29 cellular contexts compared by ENCODE assay signal in genomic region chr11:108111126-108111525, GRCh38. TPM values are rescaled to one million over a fixed set of nuclear protein-coding genes. Genes with fewer than 3 reads are reported as not detected.
DNase-seq lines count a peak whose midpoint lies in the region; ATAC-seq and TF ChIP-seq lines count a peak whose summit lies in the region.
"Had no signal": no experiment of that assay in that cellular context is flagged by ENCODE, and none has a peak within 500 bp of the region (broad histone marks: within the 10 kb centered on the region; RNA-seq: fewer than 3 reads in every experiment).

No MANE protein-coding gene starts in this region.

- no peaks in the 10 kb centered on the region for H3K9me3 ChIP-seq in T-helper 17 cell (ENCODE audit: control insufficient read depth, low read length, poor library complexity, severe bottlenecking)
- no peaks in the 10 kb centered on the region for H3K9me3 ChIP-seq in naive thymus-derived CD4-positive, alpha-beta T cell (ENCODE audit: control insufficient read depth in 2 of 3, low read length in 3 of 3)
- H3K9me3 ChIP-seq: BLaER1 treated with 17β-estradiol and CSF1 and Interleukin-3, amounts not matched to agents 10 nM and 100 nM; breast epithelium; ovary; right atrium auricular region; stomach; tibial artery had no signal

- no peak overlapping the region for H3K4me3 ChIP-seq in naive thymus-derived CD4-positive, alpha-beta T cell (ENCODE audit: low read length)
- H3K4me3 ChIP-seq: BLaER1 treated with 17β-estradiol and CSF1 and Interleukin-3, amounts not matched to agents 10 nM and 100 nM; breast epithelium; coronary artery; ovary; right atrium auricular region; stomach; tibial artery had no signal

- intact Hi-C loops in activated naive CD4-positive, alpha-beta T cell treated with anti-CD3 and anti-CD28 coated beads for 36 hours (cut with micrococcal nuclease): no loop called here
- intact Hi-C loops in naive thymus-derived CD4-positive, alpha-beta T cell (cut with micrococcal nuclease): no loop called here

- H3K4me1 ChIP-seq in naive thymus-derived CD4-positive, alpha-beta T cell (ENCODE audit: control insufficient read depth in 2 of 2, insufficient read depth in 2 of 2, low read length in 2 of 2): no peaks in the 10 kb centered on the region
- H3K4me1 ChIP-seq: breast epithelium had no signal

- POLR2A ChIA-PET in naive thymus-derived CD4-positive, alpha-beta T cell (lab: Charles Lee): no interaction called here

- no peak overlapping the region for H3K27ac ChIP-seq in naive thymus-derived CD4-positive, alpha-beta T cell (ENCODE audit: low read depth, low read length)
- H3K27ac ChIP-seq: BLaER1 treated with 17β-estradiol and CSF1 and Interleukin-3, amounts not matched to agents 10 nM and 100 nM; breast epithelium; coronary artery; ovary; right atrium auricular region; stomach; tibial artery had no signal

- H3K36me3 Mint-ChIP-seq in activated naive CD4-positive, alpha-beta T cell treated with anti-CD3 and anti-CD28 coated beads for 36 hours (ENCODE audit: low read depth): no peaks in the 10 kb centered on the region
- no peaks in the 10 kb centered on the region for H3K36me3 Mint-ChIP-seq in T-helper 17 cell (ENCODE audit: low read depth)
- H3K36me3 Mint-ChIP-seq in naive thymus-derived CD4-positive, alpha-beta T cell: peaks cover 0 to 6% (median 0%) of the 10 kb centered on the region in 5 donors

- CTCF ChIA-PET in activated naive CD4-positive, alpha-beta T cell treated with anti-CD3 and anti-CD28 coated beads for 36 hours (lab: Charles Lee): interaction anchor here (1.3 kb wide), 1 partner anchor 9 kb away, joined by 4 read pairs; no protein-coding TSS in a partner anchor
- CTCF ChIA-PET in naive thymus-derived CD4-positive, alpha-beta T cell (lab: Charles Lee): interaction anchor here (1.0 kb wide), 1 partner anchor 28 kb away, joined by 3 read pairs; no protein-coding TSS in a partner anchor

- peak; percentile 13 for TF ChIP-seq CTCF in GM12873 (IDR thresholded peaks at IDR 0.05; ENCODE audit: insufficient read depth, low read depth, low read length, missing control alignments)

- no peak overlapping the region for H3K4me3 Mint-ChIP-seq in activated naive CD4-positive, alpha-beta T cell treated with anti-CD3 and anti-CD28 coated beads for 36 hours
- no peak overlapping the region for H3K4me3 Mint-ChIP-seq in T-helper 17 cell
- no peak overlapping the region for H3K4me3 Mint-ChIP-seq in naive thymus-derived CD4-positive, alpha-beta T cell
- H3K4me3 Mint-ChIP-seq: effector memory CD8-positive, alpha-beta T cell; HFFc6; nephron had no signal

- H3K9me3 Mint-ChIP-seq in activated naive CD4-positive, alpha-beta T cell treated with anti-CD3 and anti-CD28 coated beads for 36 hours: no peaks in the 10 kb centered on the region
- H3K9me3 Mint-ChIP-seq in naive thymus-derived CD4-positive, alpha-beta T cell: no peaks in the 10 kb centered on the region
- H3K9me3 Mint-ChIP-seq: effector memory CD8-positive, alpha-beta T cell; HFFc6; nephron had no signal

- H3K27ac Mint-ChIP-seq in activated naive CD4-positive, alpha-beta T cell treated with anti-CD3 and anti-CD28 coated beads for 36 hours: no peak overlapping the region
- peak overlapping the region; percentile 72 for H3K27ac Mint-ChIP-seq in T-helper 17 cell
- H3K27ac Mint-ChIP-seq in naive thymus-derived CD4-positive, alpha-beta T cell: peak overlapping the region in 7 of 9 donors; percentile 3 to 80 (median 37)
- H3K27ac Mint-ChIP-seq: HFFc6, nephron had no signal

- H3K36me3 ChIP-seq in naive thymus-derived CD4-positive, alpha-beta T cell (ENCODE audit: control insufficient read depth in 2 of 3, insufficient read depth in 3 of 3, low read length in 3 of 3): peaks cover 0 to under 1% (median 0%) of the 10 kb centered on the region in 3 experiments
- H3K36me3 ChIP-seq: breast epithelium, ovary, right atrium auricular region had no signal

- ATAC-seq in T-helper 17 cell: no peak
- no peak for ATAC-seq in naive thymus-derived CD4-positive, alpha-beta T cell
- ATAC-seq: effector memory CD8-positive, alpha-beta T cell; esophagus mucosa; left lobe of liver had no signal

- peak; percentile 7 for DNase-seq in activated naive CD4-positive, alpha-beta T cell treated with anti-CD3 and anti-CD28 coated beads for 36 hours
- DNase-seq in activated naive CD4-positive, alpha-beta T cell (lab: John Stamatoyannopoulos, UW): no peak
- DNase-seq in T-helper 17 cell: no peak
- DNase-seq in naive thymus-derived CD4-positive, alpha-beta T cell: no peak
- no peak for DNase-seq in stimulated activated naive CD4-positive, alpha-beta T cell treated with Interleukin-2 at 50 U/mL for 16 hours (lab: John Stamatoyannopoulos, UW)
- no peak for DNase-seq in NCI-H446 (lab: John Stamatoyannopoulos, UW)
- no peak for DNase-seq in SIG-M5 treated with dmso at 0.1 percent for 504 hours (lab: John Stamatoyannopoulos, UW; ENCODE audit: unreplicated experiment)
- DNase-seq: ACHN; activated CD8-positive, alpha-beta memory T cell treated with anti-CD3 and anti-CD28 coated beads, Interleukin-2, amount 50 U/mL, for 4 hours; activated gamma-delta T cell treated with Interleukin-2 at 50 U/mL for 16 hours; amniotic stem cell; effector memory CD8-positive, alpha-beta T cell; HFFc6; hippocampal formation; MM.1S; NCI-H1417; NCI-H2081; ovary; stimulated activated CD4-positive, alpha-beta T cell treated with anti-CD3 and anti-CD28 coated beads, Interleukin-12 subunit alpha, Interleukin-12 subunit beta, amount 100 ng/mL, for 4 hours; stomach; tibial artery had no signal

- no peaks in the 10 kb centered on the region for H3K4me1 Mint-ChIP-seq in activated naive CD4-positive, alpha-beta T cell treated with anti-CD3 and anti-CD28 coated beads for 36 hours (ENCODE audit: low read depth)
- peaks cover 7% of the 10 kb centered on the region for H3K4me1 Mint-ChIP-seq in T-helper 17 cell
- H3K4me1 Mint-ChIP-seq in naive thymus-derived CD4-positive, alpha-beta T cell: peaks cover 0 to 5% (median 0%) of the 10 kb centered on the region in 7 donors

- H3K27me3 Mint-ChIP-seq in activated naive CD4-positive, alpha-beta T cell treated with anti-CD3 and anti-CD28 coated beads for 36 hours (ENCODE audit: low read depth): no peaks in the 10 kb centered on the region
- H3K27me3 Mint-ChIP-seq in T-helper 17 cell: no peaks in the 10 kb centered on the region
- H3K27me3 Mint-ChIP-seq in naive thymus-derived CD4-positive, alpha-beta T cell: no peaks in the 10 kb centered on the region
- H3K27me3 Mint-ChIP-seq: effector memory CD8-positive, alpha-beta T cell had no signal

- H3K27me3 ChIP-seq in naive thymus-derived CD4-positive, alpha-beta T cell (ENCODE audit: control insufficient read depth in 2 of 2, insufficient read depth in 2 of 2, low read length in 2 of 2): no peaks in the 10 kb centered on the region
- H3K27me3 ChIP-seq: BLaER1 treated with 17β-estradiol and CSF1 and Interleukin-3, amounts not matched to agents 10 nM and 100 nM; breast epithelium; ovary; right atrium auricular region; stomach; tibial artery had no signal

RNA-seq across cellular contexts. Expression of gene ACAT1, which starts 10.2 kb away (rescaled TPM):
- total RNA-seq in activated naive CD4-positive, alpha-beta T cell treated with anti-CD3 and anti-CD28 coated beads for 36 hours: 10 to 100 TPM; 54.9 to 55.0 TPM
- 10 to 100 TPM; 19.1 to 21.1 TPM for total RNA-seq in T-helper 17 cell
- total RNA-seq in naive thymus-derived CD4-positive, alpha-beta T cell: 10 to 100 TPM; 13.0 to 40.2 (median 17.9) TPM
- polyA plus RNA-seq in naive thymus-derived CD4-positive, alpha-beta T cell: 10 to 100 TPM; 36.3 to 36.8 TPM
